Comparison of ENCODE assay signal across 1 cellular context in the genomic region with DNA sequence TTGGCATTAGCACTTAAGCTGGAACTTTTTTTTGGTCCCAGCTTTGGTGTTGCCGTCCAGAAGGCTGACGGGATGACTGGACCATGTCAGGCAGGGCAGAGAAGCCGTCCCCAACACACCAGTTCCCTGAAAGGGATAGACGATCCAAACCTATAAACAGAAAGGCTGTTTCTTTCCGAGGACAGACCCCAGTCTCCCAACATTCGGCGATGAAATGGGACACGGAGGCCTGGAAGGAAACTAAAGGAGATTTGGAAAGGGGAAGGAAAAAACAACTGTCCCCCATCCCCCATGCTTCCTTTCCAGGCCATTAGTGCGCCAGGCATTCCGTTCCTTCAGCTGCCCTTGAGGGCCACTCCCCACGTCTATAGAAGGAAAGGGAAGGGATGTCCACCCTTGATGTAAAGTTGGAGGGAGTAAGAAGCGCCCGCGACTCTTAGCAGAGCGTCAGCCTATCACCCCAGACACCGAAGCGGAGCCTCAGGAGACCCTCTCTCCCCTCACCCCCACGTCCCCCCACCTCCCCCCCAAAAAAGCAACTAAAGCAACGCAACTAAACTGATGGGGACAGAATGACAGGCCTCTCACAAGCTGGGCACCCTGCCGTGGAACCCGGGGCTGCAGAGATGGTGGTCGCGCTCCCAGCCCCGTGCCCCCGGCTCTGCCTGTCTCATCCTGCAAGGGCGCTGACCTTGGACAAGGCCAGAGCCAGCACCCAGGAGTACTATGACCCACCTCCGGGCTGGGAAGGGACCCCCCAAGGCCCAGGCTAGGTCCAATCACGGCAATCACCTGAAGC.
A peak's percentile ranks its signal among the peaks of the same experiment; 100 is the strongest.
TF ChIP-seq lines count a peak whose summit lies in the region.

No MANE protein-coding gene starts in this region.

TF ChIP-seq in HepG2, 621 proteins besides CTCF, POLR2A, EP300 and RAD21 (continues in another document):
- no peak for TF ChIP-seq ZNF547 (CRISPR knock-in tag; IDR thresholded peaks at IDR 0.05)
- no peak for TF ChIP-seq SIN3B (IDR thresholded peaks at IDR 0.05; ENCODE audit: low read length)
- no peak for TF ChIP-seq KAT7 (CRISPR knock-in tag; IDR thresholded peaks at IDR 0.05; ENCODE audit: borderline replicate concordance)
- TF ChIP-seq ZNF83 (CRISPR knock-in tag; IDR thresholded peaks at IDR 0.05; ENCODE audit: borderline replicate concordance): 0 out of 2 replicates have a peak, but pooled peaks have one; percentile 32
- TF ChIP-seq, protein P1, sequence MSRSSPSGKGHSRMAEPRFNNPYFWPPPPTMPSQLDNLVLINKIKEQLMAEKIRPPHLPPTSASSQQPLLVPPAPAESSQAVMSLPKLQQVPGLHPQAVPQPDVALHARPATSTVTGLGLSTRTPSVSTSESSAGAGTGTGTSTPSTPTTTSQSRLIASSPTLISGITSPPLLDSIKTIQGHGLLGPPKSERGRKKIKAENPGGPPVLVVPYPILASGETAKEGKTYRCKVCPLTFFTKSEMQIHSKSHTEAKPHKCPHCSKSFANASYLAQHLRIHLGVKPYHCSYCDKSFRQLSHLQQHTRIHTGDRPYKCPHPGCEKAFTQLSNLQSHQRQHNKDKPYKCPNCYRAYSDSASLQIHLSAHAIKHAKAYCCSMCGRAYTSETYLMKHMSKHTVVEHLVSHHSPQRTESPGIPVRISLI (CRISPR knock-in tag; IDR thresholded peaks at IDR 0.05; ENCODE audit: borderline replicate concordance): no peak
- TF ChIP-seq, protein P2, sequence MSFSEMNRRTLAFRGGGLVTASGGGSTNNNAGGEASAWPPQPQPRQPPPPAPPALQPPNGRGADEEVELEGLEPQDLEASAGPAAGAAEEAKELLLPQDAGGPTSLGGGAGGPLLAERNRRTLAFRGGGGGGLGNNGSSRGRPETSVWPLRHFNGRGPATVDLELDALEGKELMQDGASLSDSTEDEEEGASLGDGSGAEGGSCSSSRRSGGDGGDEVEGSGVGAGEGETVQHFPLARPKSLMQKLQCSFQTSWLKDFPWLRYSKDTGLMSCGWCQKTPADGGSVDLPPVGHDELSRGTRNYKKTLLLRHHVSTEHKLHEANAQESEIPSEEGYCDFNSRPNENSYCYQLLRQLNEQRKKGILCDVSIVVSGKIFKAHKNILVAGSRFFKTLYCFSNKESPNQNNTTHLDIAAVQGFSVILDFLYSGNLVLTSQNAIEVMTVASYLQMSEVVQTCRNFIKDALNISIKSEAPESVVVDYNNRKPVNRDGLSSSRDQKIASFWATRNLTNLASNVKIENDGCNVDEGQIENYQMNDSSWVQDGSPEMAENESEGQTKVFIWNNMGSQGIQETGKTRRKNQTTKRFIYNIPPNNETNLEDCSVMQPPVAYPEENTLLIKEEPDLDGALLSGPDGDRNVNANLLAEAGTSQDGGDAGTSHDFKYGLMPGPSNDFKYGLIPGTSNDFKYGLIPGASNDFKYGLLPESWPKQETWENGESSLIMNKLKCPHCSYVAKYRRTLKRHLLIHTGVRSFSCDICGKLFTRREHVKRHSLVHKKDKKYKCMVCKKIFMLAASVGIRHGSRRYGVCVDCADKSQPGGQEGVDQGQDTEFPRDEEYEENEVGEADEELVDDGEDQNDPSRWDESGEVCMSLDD (CRISPR knock-in tag; IDR thresholded peaks at IDR 0.05; ENCODE audit: borderline replicate concordance): no peak
- TF ChIP-seq PHF8 (CRISPR knock-in tag; IDR thresholded peaks at IDR 0.05): no peak
- no peak for TF ChIP-seq ZSCAN31 (CRISPR knock-in tag; IDR thresholded peaks at IDR 0.05; ENCODE audit: low read depth)
- no peak for TF ChIP-seq ZFP37 (CRISPR knock-in tag; IDR thresholded peaks at IDR 0.05; ENCODE audit: borderline replicate concordance)
- 0 out of 2 replicates have a peak, but pooled peaks have one; percentile 25 for TF ChIP-seq ZNF564 (CRISPR knock-in tag; IDR thresholded peaks at IDR 0.05)
- TF ChIP-seq, protein P3, sequence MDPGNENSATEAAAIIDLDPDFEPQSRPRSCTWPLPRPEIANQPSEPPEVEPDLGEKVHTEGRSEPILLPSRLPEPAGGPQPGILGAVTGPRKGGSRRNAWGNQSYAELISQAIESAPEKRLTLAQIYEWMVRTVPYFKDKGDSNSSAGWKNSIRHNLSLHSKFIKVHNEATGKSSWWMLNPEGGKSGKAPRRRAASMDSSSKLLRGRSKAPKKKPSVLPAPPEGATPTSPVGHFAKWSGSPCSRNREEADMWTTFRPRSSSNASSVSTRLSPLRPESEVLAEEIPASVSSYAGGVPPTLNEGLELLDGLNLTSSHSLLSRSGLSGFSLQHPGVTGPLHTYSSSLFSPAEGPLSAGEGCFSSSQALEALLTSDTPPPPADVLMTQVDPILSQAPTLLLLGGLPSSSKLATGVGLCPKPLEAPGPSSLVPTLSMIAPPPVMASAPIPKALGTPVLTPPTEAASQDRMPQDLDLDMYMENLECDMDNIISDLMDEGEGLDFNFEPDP (CRISPR knock-in tag; conservative IDR thresholded peaks at IDR 0.05): 0 out of 2 replicates have a peak, but pooled peaks have one; percentile 81
- TF ChIP-seq KDM6A (CRISPR knock-in tag; IDR thresholded peaks at IDR 0.05; ENCODE audit: low read depth): no peak
- TF ChIP-seq GLI4 (CRISPR knock-in tag; IDR thresholded peaks at IDR 0.05; ENCODE audit: borderline replicate concordance): peak; percentile 39; the same call in 1 of the 2 replicates
- TF ChIP-seq, protein P4, sequence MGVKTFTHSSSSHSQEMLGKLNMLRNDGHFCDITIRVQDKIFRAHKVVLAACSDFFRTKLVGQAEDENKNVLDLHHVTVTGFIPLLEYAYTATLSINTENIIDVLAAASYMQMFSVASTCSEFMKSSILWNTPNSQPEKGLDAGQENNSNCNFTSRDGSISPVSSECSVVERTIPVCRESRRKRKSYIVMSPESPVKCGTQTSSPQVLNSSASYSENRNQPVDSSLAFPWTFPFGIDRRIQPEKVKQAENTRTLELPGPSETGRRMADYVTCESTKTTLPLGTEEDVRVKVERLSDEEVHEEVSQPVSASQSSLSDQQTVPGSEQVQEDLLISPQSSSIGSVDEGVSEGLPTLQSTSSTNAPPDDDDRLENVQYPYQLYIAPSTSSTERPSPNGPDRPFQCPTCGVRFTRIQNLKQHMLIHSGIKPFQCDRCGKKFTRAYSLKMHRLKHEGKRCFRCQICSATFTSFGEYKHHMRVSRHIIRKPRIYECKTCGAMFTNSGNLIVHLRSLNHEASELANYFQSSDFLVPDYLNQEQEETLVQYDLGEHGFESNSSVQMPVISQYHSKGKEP (CRISPR knock-in tag; IDR thresholded peaks at IDR 0.05): no peak
- TF ChIP-seq, protein P5, sequence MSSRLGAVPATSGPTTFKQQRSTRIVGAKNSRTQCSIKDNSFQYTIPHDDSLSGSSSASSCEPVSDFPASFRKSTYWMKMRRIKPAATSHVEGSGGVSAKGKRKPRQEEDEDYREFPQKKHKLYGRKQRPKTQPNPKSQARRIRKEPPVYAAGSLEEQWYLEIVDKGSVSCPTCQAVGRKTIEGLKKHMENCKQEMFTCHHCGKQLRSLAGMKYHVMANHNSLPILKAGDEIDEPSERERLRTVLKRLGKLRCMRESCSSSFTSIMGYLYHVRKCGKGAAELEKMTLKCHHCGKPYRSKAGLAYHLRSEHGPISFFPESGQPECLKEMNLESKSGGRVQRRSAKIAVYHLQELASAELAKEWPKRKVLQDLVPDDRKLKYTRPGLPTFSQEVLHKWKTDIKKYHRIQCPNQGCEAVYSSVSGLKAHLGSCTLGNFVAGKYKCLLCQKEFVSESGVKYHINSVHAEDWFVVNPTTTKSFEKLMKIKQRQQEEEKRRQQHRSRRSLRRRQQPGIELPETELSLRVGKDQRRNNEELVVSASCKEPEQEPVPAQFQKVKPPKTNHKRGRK (CRISPR knock-in tag; IDR thresholded peaks at IDR 0.05): no peak
- TF ChIP-seq, protein P6, sequence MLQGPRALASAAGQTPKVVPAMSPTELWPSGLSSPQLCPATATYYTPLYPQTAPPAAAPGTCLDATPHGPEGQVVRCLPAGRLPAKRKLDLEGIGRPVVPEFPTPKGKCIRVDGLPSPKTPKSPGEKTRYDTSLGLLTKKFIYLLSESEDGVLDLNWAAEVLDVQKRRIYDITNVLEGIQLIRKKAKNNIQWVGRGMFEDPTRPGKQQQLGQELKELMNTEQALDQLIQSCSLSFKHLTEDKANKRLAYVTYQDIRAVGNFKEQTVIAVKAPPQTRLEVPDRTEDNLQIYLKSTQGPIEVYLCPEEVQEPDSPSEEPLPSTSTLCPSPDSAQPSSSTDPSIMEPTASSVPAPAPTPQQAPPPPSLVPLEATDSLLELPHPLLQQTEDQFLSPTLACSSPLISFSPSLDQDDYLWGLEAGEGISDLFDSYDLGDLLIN (CRISPR knock-in tag; IDR thresholded peaks at IDR 0.05; ENCODE audit: borderline replicate concordance): no peak
- TF ChIP-seq, protein P7, sequence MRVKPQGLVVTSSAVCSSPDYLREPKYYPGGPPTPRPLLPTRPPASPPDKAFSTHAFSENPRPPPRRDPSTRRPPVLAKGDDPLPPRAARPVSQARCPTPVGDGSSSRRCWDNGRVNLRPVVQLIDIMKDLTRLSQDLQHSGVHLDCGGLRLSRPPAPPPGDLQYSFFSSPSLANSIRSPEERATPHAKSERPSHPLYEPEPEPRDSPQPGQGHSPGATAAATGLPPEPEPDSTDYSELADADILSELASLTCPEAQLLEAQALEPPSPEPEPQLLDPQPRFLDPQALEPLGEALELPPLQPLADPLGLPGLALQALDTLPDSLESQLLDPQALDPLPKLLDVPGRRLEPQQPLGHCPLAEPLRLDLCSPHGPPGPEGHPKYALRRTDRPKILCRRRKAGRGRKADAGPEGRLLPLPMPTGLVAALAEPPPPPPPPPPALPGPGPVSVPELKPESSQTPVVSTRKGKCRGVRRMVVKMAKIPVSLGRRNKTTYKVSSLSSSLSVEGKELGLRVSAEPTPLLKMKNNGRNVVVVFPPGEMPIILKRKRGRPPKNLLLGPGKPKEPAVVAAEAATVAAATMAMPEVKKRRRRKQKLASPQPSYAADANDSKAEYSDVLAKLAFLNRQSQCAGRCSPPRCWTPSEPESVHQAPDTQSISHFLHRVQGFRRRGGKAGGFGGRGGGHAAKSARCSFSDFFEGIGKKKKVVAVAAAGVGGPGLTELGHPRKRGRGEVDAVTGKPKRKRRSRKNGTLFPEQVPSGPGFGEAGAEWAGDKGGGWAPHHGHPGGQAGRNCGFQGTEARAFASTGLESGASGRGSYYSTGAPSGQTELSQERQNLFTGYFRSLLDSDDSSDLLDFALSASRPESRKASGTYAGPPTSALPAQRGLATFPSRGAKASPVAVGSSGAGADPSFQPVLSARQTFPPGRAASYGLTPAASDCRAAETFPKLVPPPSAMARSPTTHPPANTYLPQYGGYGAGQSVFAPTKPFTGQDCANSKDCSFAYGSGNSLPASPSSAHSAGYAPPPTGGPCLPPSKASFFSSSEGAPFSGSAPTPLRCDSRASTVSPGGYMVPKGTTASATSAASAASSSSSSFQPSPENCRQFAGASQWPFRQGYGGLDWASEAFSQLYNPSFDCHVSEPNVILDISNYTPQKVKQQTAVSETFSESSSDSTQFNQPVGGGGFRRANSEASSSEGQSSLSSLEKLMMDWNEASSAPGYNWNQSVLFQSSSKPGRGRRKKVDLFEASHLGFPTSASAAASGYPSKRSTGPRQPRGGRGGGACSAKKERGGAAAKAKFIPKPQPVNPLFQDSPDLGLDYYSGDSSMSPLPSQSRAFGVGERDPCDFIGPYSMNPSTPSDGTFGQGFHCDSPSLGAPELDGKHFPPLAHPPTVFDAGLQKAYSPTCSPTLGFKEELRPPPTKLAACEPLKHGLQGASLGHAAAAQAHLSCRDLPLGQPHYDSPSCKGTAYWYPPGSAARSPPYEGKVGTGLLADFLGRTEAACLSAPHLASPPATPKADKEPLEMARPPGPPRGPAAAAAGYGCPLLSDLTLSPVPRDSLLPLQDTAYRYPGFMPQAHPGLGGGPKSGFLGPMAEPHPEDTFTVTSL (CRISPR knock-in tag; IDR thresholded peaks at IDR 0.05; ENCODE audit: borderline replicate concordance): no peak
- no peak for TF ChIP-seq ZFP36L2 (CRISPR knock-in tag; IDR thresholded peaks at IDR 0.05)
- TF ChIP-seq, protein P8, sequence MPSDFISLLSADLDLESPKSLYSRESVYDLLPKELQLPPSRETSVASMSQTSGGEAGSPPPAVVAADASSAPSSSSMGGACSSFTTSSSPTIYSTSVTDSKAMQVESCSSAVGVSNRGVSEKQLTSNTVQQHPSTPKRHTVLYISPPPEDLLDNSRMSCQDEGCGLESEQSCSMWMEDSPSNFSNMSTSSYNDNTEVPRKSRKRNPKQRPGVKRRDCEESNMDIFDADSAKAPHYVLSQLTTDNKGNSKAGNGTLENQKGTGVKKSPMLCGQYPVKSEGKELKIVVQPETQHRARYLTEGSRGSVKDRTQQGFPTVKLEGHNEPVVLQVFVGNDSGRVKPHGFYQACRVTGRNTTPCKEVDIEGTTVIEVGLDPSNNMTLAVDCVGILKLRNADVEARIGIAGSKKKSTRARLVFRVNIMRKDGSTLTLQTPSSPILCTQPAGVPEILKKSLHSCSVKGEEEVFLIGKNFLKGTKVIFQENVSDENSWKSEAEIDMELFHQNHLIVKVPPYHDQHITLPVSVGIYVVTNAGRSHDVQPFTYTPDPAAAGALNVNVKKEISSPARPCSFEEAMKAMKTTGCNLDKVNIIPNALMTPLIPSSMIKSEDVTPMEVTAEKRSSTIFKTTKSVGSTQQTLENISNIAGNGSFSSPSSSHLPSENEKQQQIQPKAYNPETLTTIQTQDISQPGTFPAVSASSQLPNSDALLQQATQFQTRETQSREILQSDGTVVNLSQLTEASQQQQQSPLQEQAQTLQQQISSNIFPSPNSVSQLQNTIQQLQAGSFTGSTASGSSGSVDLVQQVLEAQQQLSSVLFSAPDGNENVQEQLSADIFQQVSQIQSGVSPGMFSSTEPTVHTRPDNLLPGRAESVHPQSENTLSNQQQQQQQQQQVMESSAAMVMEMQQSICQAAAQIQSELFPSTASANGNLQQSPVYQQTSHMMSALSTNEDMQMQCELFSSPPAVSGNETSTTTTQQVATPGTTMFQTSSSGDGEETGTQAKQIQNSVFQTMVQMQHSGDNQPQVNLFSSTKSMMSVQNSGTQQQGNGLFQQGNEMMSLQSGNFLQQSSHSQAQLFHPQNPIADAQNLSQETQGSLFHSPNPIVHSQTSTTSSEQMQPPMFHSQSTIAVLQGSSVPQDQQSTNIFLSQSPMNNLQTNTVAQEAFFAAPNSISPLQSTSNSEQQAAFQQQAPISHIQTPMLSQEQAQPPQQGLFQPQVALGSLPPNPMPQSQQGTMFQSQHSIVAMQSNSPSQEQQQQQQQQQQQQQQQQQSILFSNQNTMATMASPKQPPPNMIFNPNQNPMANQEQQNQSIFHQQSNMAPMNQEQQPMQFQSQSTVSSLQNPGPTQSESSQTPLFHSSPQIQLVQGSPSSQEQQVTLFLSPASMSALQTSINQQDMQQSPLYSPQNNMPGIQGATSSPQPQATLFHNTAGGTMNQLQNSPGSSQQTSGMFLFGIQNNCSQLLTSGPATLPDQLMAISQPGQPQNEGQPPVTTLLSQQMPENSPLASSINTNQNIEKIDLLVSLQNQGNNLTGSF (CRISPR knock-in tag; IDR thresholded peaks at IDR 0.05): no peak
- 0 out of 2 replicates have a peak, but pooled peaks have one; percentile 91 for TF ChIP-seq SMAD9 (CRISPR knock-in tag; IDR thresholded peaks at IDR 0.05)
- TF ChIP-seq NCOA2 (CRISPR knock-in tag; IDR thresholded peaks at IDR 0.05): no peak
- TF ChIP-seq ARHGAP35 (CRISPR knock-in tag; IDR thresholded peaks at IDR 0.05; ENCODE audit: borderline replicate concordance): no peak
- TF ChIP-seq ZNF30 (CRISPR knock-in tag; IDR thresholded peaks at IDR 0.05): no peak
- peak; percentile 79; the same call in 1 of the 2 replicates for TF ChIP-seq ZNF577 (CRISPR knock-in tag; IDR thresholded peaks at IDR 0.05; ENCODE audit: borderline replicate concordance, low read depth)
